Comparison of ENCODE assay signal across 8 cellular contexts in the genomic region with DNA sequence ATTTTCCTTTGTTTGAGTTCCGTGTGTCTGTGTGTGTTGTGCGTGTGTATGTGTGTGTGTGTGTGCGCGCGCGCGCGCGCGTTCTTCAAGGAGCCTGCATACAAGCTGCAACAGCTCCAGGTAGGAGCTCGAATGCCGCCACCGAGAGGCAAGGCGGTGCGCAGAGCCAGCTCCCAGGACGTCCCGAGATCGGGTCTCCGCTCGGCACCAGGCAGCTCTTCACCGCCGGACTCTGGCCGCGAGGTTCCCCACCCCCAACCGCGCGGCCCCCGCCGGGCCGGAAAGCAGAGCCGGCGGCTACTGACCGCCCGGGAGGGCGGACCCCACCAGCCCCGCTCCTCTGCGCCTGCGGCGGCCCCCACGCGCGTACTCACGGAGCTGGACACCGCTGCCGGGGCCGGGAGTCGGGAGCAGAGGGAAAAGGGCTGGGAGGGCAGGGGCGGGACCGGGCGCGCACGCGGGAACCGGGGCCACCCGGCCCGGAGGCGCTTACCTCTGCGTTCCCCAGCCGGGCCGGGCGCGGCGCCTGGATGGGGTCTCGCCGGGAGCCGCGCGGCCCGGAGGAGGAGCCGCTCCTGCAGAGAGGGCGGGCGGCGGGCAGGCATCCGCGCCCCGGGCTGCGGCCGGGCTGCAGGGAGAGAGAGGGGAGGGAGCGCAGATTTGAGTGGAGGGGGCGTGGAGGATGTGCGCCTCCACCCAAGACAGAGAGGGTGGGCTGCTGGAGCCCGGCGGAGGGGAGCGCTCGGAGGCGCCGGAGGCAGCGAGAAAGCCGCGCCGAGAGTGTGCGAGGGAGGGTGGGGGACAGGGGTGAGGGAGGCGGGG. TPM values are rescaled to one million over a fixed set of nuclear protein-coding genes. Genes with fewer than 3 reads are reported as not detected.
DNase-seq lines count a peak whose midpoint lies in the region; ATAC-seq and TF ChIP-seq lines count a peak whose summit lies in the region.

No MANE protein-coding gene starts in this region.

- TF ChIP-seq POLR2A in gastrocnemius medialis (IDR thresholded peaks at IDR 0.05), result no peak

- in situ Hi-C loops in mammary epithelial cell (cut with MboI; ENCODE audit: low sequenced_read_pairs in 2 of 2), result no loop called here
- in situ Hi-C loops in gastrocnemius medialis (cut with MboI; ENCODE audit: low sequenced_read_pairs in 4 of 4), result no loop called here

- DNase-seq in Ammon's horn (ENCODE audit: low spot score) (peak; percentile 39), GM20000 (ENCODE audit: low spot score) (peak; percentile 58), NT2/D1 (ENCODE audit: low read depth, low spot score) (peak; percentile 46), mammary epithelial cell (peak; percentile 74), gastrocnemius medialis (no peak), AML-193 (lab: John Stamatoyannopoulos, UW) (no peak)

- dilution Hi-C loops in mammary epithelial cell (cut with HindIII; ENCODE audit: low sequenced_read_pairs), result no loop called here

- H3K9ac ChIP-seq in NT2/D1 (ENCODE audit: insufficient read length, low read depth) (peak overlapping the region; percentile 79), mammary epithelial cell (ENCODE audit: insufficient read depth, low read length) (peak overlapping the region; percentile 69)

- WGBS in mammary epithelial cell (ENCODE audit: low coverage, missing lambda C conversion rate), result 2% methylated on average over 9 of the region's 93 CpGs

- TF ChIP-seq CTCF in GM20000 (IDR thresholded peaks at IDR 0.05; ENCODE audit: extremely low read depth, missing control alignments) (no peak), mammary epithelial cell (conservative IDR thresholded peaks at IDR 0.05 in 1 of 2, IDR thresholded peaks at IDR 0.05 in 1 of 2; ENCODE audit: extremely low read depth in 1 of 2, insufficient read depth in 1 of 2, low read depth in 1 of 2, low read length in 2 of 2) (peak in 1 of 2 donors; percentile 16), gastrocnemius medialis (IDR thresholded peaks at IDR 0.05 in 4 of 5, conservative IDR thresholded peaks at IDR 0.05 in 1 of 5) (no peak)

- H3K4me1 ChIP-seq in NT2/D1 (ENCODE audit: insufficient read depth, insufficient read length), result no peaks in the 10 kb centered on the region
- peaks cover 13% of the 10 kb centered on the region for H3K4me1 ChIP-seq in mammary epithelial cell (ENCODE audit: insufficient read depth, low read length)
- H3K4me1 ChIP-seq in gastrocnemius medialis, result peaks cover 0 to 16% of the 10 kb centered on the region in 2 donors

- no TSS peak for BruUV-seq in mammary epithelial cell (replicated peaks; lab: Mats Ljungman, UMichigan)

- H3K36me3 ChIP-seq in NT2/D1 (ENCODE audit: insufficient read depth, insufficient read length, low read length) (no peaks in the 10 kb centered on the region), mammary epithelial cell (ENCODE audit: insufficient read depth, low read length) (no peaks in the 10 kb centered on the region), gastrocnemius medialis (no peaks in the 10 kb centered on the region)

- H3K27me3 ChIP-seq in NT2/D1 (ENCODE audit: insufficient read depth, insufficient read length) (no peaks in the 10 kb centered on the region), mammary epithelial cell (ENCODE audit: insufficient read depth, low read length) (no peaks in the 10 kb centered on the region), gastrocnemius medialis (no peaks in the 10 kb centered on the region)

- peak overlapping the region; percentile 83 for H3K4me2 ChIP-seq in mammary epithelial cell (ENCODE audit: insufficient read depth, low read depth, low read length)

- ATAC-seq in gastrocnemius medialis (peak; percentile 39 to 49), GM18861 (IDR thresholded peaks at IDR 0.05; ENCODE audit: unreplicated experiment) (no peak)

- peak overlapping the region; percentile 52 for H3K4me3 ChIP-seq in NT2/D1 (ENCODE audit: insufficient read length, low read depth)
- H3K4me3 ChIP-seq in mammary epithelial cell (replicated peaks in 1 of 3; ENCODE audit: insufficient read depth in 1 of 3, low read depth in 2 of 3, low read length in 3 of 3), result peak overlapping the region; percentile 49 to 78 (median 76)
- peak overlapping the region; percentile 81 for H3K4me3 ChIP-seq in iPS-18c (ENCODE audit: insufficient read depth, low read depth, low read length)
- H3K4me3 ChIP-seq in gastrocnemius medialis, result peak overlapping the region; percentile 74 to 90 (median 78)

- peak overlapping the region; percentile 91 for H2AFZ ChIP-seq in mammary epithelial cell (ENCODE audit: low read depth, low read length)

- intact Hi-C loops in mammary epithelial cell (cut with micrococcal nuclease) (loop anchor here (1.0 to 5.0 kb wide), 6 partner anchors 35 to 103 kb away; a partner anchor contains a TSS), gastrocnemius medialis (cut with DNase I; ENCODE audit: low total_unique reads) (loop anchor here (5.0 kb wide), 1 partner anchor 183 kb away; no protein-coding TSS in a partner anchor)

- H3K27ac ChIP-seq in mammary epithelial cell (ENCODE audit: insufficient read depth, low read depth, low read length), result peak overlapping the region; percentile 6
- H3K27ac ChIP-seq in gastrocnemius medialis, result peak overlapping the region; percentile 71 to 78 (median 76)

- H3K9me3 ChIP-seq in NT2/D1 (ENCODE audit: insufficient read depth, low read length) (no peaks in the 10 kb centered on the region), mammary epithelial cell (replicated peaks; ENCODE audit: insufficient read depth, low read length) (no peaks in the 10 kb centered on the region), iPS-18c (ENCODE audit: control insufficient read depth, insufficient read depth, low read length) (no peaks in the 10 kb centered on the region), gastrocnemius medialis (no peaks in the 10 kb centered on the region)

- CTCF ChIA-PET in mammary epithelial cell (lab: Charles Lee; ENCODE audit: low non-redundant PET), result no interaction called here

- H3K79me2 ChIP-seq in mammary epithelial cell (ENCODE audit: insufficient read depth, low read length), result peaks cover 3% of the 10 kb centered on the region

- H4K20me1 ChIP-seq in mammary epithelial cell (ENCODE audit: insufficient read depth, low read length), result no peaks in the 10 kb centered on the region

RNA-seq across cellular contexts. Expression of gene AKIP1, which starts 40.3 kb away (rescaled TPM):
- total RNA-seq in mammary epithelial cell (10 to 100 TPM; 31.7 to 35.2 TPM), gastrocnemius medialis (10 to 100 TPM; 13.8 to 33.5 (median 25.0) TPM)
- polyA plus RNA-seq in mammary epithelial cell, result 40.5 TPM
- polyA minus RNA-seq in mammary epithelial cell, result 21.3 TPM

Comparison
In these comparisons a context has a peak if more than half of its experiments do, and no peak if none do; other contexts are left out.
1. DNase-seq: peak in Ammon's horn (single experiment), GM20000 (single experiment), NT2/D1 (single experiment) and mammary epithelial cell (single experiment); none in gastrocnemius medialis (0 of 2) and AML-193 (0 of 2).
2. Peak in every context shown above with its lines, with median percentiles within 50 percentile points of each other: H3K4me3 ChIP-seq.